In the genomic region with DNA sequence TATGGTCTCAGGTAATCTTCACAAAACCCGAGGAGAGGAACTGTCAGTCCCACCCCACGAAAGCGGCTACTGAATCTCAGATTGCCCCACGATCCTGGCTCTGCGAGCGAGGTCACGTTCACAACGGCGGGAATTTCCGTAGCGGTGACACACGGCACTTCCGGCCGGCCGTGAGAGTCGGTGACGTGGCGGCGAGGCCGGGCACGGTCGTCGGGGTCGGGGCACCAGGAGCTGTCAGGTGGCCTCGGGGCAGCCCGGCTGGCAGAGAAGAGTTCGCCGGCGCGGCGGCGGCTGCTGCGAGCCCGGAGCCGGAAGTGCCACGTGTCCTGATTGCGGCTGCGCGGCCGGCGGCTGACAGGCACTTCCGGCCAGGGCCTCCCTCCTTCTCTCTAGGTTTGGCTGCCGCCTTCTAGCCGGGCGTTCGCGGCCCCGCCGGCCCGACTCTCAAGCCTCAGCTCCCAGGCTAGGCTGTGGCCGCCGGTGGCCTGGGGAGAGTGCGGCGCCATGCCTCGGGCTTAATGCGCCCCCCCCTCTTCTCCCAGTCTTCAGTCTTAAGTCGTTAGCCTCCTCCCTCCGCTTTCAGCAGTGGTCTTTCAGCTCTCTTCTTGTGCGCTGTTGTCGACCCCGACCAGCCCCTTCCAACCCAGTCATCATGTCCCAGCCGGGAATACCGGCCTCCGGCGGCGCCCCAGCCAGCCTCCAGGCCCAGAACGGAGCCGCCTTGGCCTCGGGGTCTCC, we compare ENCODE assay signal across 8 cellular contexts. TPM values are rescaled to one million over a fixed set of nuclear protein-coding genes. Genes with fewer than 3 reads are reported as not detected.
DNase-seq lines count a peak whose midpoint lies in the region; ATAC-seq and TF ChIP-seq lines count a peak whose summit lies in the region.

A gene (plus strand): TSS at position 361 of the 738 bp plus-strand sequence. CDS start 292 bp downstream, at position 653.

- H3K9me3 ChIP-seq in BLaER1 treated with 17β-estradiol and CSF1 and Interleukin-3, amounts not matched to agents 10 nM and 100 nM (replicated peaks in 1 of 11), result no peaks in the 10 kb centered on the region
- H3K9me3 ChIP-seq in left lung, result no peaks in the 10 kb centered on the region

- peak within 1 kb of the TSS; percentile 85 to 97 (median 95) for H3K9ac ChIP-seq in BLaER1 treated with 17β-estradiol and CSF1 and Interleukin-3, amounts not matched to agents 10 nM and 100 nM

- H3K4me3 ChIP-seq in BLaER1 treated with 17β-estradiol and CSF1 and Interleukin-3, amounts not matched to agents 10 nM and 100 nM, result peak within 1 kb of the TSS; percentile 83 to 97 (median 90)
- H3K4me3 ChIP-seq in left lung, result peak within 1 kb of the TSS; percentile 87 to 95

- peak within 1 kb of the TSS; percentile 99 for H3K4me3 Mint-ChIP-seq in dendritic cell treated with granulocyte-macrophage colony-stimulating factor and Interleukin-4, amounts not matched to agents 40 ng/mL and 50 ng/mL, for 4 days

- H3K27ac ChIP-seq in BLaER1 treated with 17β-estradiol and CSF1 and Interleukin-3, amounts not matched to agents 10 nM and 100 nM, result peak within 1 kb of the TSS; percentile 86 to 98 (median 88)
- H3K27ac ChIP-seq in left lung, result peak within 1 kb of the TSS; percentile 97 to 98

- H4K20me1 ChIP-seq in BLaER1 treated with 17β-estradiol and CSF1 and Interleukin-3, amounts not matched to agents 10 nM and 100 nM, result peaks cover 4 to 44% (median 19%) of the 10 kb centered on the region in 11 experiments; a peak in 15 of 22 replicates

- no peaks in the 10 kb centered on the region for H3K27me3 ChIP-seq in BLaER1 treated with 17β-estradiol and CSF1 and Interleukin-3, amounts not matched to agents 10 nM and 100 nM
- no peaks in the 10 kb centered on the region for H3K27me3 ChIP-seq in left lung

- ATAC-seq in GM19324 (IDR thresholded peaks at IDR 0.05; ENCODE audit: low FRiP score, unreplicated experiment), result peak; percentile 85
- ATAC-seq in HG03460 (IDR thresholded peaks at IDR 0.05; ENCODE audit: unreplicated experiment), result peak; percentile 70
- peak; percentile 95 for ATAC-seq in left lung

- H3K36me3 ChIP-seq in BLaER1 treated with 17β-estradiol and CSF1 and Interleukin-3, amounts not matched to agents 10 nM and 100 nM, result peaks cover 0 to 20% (median 14%) of the 10 kb centered on the region in 11 experiments; a peak in 7 of 22 replicates
- H3K36me3 ChIP-seq in left lung, result no peaks in the 10 kb centered on the region

- peak within 1 kb of the TSS; percentile 84 to 96 (median 89) for H3K4me2 ChIP-seq in BLaER1 treated with 17β-estradiol and CSF1 and Interleukin-3, amounts not matched to agents 10 nM and 100 nM

- peaks cover 29% of the 10 kb centered on the region for H3K36me3 Mint-ChIP-seq in dendritic cell treated with granulocyte-macrophage colony-stimulating factor and Interleukin-4, amounts not matched to agents 40 ng/mL and 50 ng/mL, for 4 days (ENCODE audit: low read depth)

- no peak for TF ChIP-seq CTCF in left lung (IDR thresholded peaks at IDR 0.05)

- H3K4me1 Mint-ChIP-seq in dendritic cell treated with granulocyte-macrophage colony-stimulating factor and Interleukin-4, amounts not matched to agents 40 ng/mL and 50 ng/mL, for 4 days (ENCODE audit: low read depth), result peaks cover 7% of the 10 kb centered on the region

- H3K4me1 ChIP-seq in BLaER1 treated with 17β-estradiol and CSF1 and Interleukin-3, amounts not matched to agents 10 nM and 100 nM, result peaks cover 30 to 52% (median 37%) of the 10 kb centered on the region in 10 experiments
- peaks cover 10 to 45% of the 10 kb centered on the region in 2 donors for H3K4me1 ChIP-seq in left lung

- H3K27me3 Mint-ChIP-seq in dendritic cell treated with granulocyte-macrophage colony-stimulating factor and Interleukin-4, amounts not matched to agents 40 ng/mL and 50 ng/mL, for 4 days, result no peaks in the 10 kb centered on the region

- DNase-seq in NCI-H748 treated with DMSO at 0.1 percent for 48 hours (lab: John Stamatoyannopoulos, UW), result peak; percentile 74
- peak; percentile 76 to 83 for DNase-seq in activated CD4-positive, alpha-beta T cell treated with anti-CD3 and anti-CD28 coated beads, Interleukin-2, amount 50 U/mL, for 4 hours
- DNase-seq in left lung, result peak; percentile 92 to 98
- peak; percentile 80 to 87 for DNase-seq in stimulated activated CD4-positive, alpha-beta T cell treated with anti-CD3 and anti-CD28 coated beads, Interleukin-2, amount 100 ng/mL, for 48 hours

- H3K27ac Mint-ChIP-seq in dendritic cell treated with granulocyte-macrophage colony-stimulating factor and Interleukin-4, amounts not matched to agents 40 ng/mL and 50 ng/mL, for 4 days, result peak within 1 kb of the TSS; percentile 100

- intact Hi-C loops in dendritic cell treated with granulocyte-macrophage colony-stimulating factor and Interleukin-4, amounts not matched to agents 40 ng/mL and 50 ng/mL, for 4 days (cut with micrococcal nuclease), result loop anchor here (1.0 kb wide), 2 partner anchors 16 to 90 kb away; a partner anchor contains a TSS
- intact Hi-C loops in left lung (cut with DNase I), result no loop called here

- no peaks in the 10 kb centered on the region for H3K9me3 Mint-ChIP-seq in dendritic cell treated with granulocyte-macrophage colony-stimulating factor and Interleukin-4, amounts not matched to agents 40 ng/mL and 50 ng/mL, for 4 days

RNA-seq across cellular contexts. Expression of the gene that starts here (rescaled TPM):
- 10 to 100 TPM; 26.7 to 26.9 TPM for total RNA-seq in left lung

Comparison
In these comparisons a context has a peak if more than half of its experiments do, and no peak if none do; other contexts are left out.
1. Peak in every context shown above with its lines: DNase-seq, ATAC-seq, H3K4me3 ChIP-seq and H3K27ac ChIP-seq.